Comparison of ENCODE assay signal across 10 cellular contexts in the genomic region with DNA sequence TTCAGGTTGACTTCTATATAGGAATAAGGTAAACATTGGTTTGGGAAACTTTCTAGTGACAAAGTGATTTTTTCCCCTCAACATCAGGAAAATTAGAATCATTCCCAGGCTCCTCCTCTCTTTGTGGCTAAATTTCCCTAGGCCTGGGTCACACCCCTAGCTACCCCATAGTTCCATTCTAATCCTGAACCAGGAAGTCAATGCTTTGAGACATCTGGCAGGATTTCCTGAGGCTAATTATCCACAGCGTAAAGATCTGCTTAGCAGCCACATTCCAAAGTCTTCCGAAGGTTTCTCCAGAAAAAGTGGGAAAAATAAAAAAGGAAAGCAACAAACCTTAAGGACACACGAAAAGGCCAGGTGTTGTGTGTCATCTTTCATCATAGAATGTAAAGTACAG.
DNase-seq lines count a peak whose midpoint lies in the region; ATAC-seq and TF ChIP-seq lines count a peak whose summit lies in the region.
"Had no signal": no experiment of that assay in that cellular context is flagged by ENCODE, and none has a peak within 500 bp of the region (broad histone marks: within the 10 kb centered on the region; RNA-seq: fewer than 3 reads in every experiment).

No MANE protein-coding gene starts in this region.

- intact Hi-C loops in PC-9 (cut with micrococcal nuclease; ENCODE audit: unreplicated experiment) = no loop called here

- peaks cover 3% of the 10 kb centered on the region for H3K27me3 Mint-ChIP-seq in nephron progenitor cell (ENCODE audit: low read depth, poor library complexity)
- H3K27me3 Mint-ChIP-seq: brain had no signal

- H3K4me1 ChIP-seq in BLaER1 treated with 17β-estradiol and CSF1 and Interleukin-3, amounts not matched to agents 10 nM and 100 nM = peaks cover 64 to 92% (median 71%) of the 10 kb centered on the region in 10 experiments
- no peaks in the 10 kb centered on the region for H3K4me1 ChIP-seq in PC-9 (replicated peaks; ENCODE audit: insufficient read depth)

- CTCF ChIA-PET in PC-9 (lab: Charles Lee) = no interaction called here

- H3K36me3 Mint-ChIP-seq in nephron progenitor cell (ENCODE audit: low read depth) = peaks cover 12% of the 10 kb centered on the region

- H3K4me3 ChIP-seq in BLaER1 treated with 17β-estradiol and CSF1 and Interleukin-3, amounts not matched to agents 10 nM and 100 nM = peak overlapping the region in 3 of 10 experiments; percentile 2 to 11 (median 5); a peak in 1 of 20 replicates
- no peak overlapping the region for H3K4me3 ChIP-seq in PC-9

- peak overlapping the region; percentile 94 for H3K27ac Mint-ChIP-seq in nephron progenitor cell

- POLR2A ChIA-PET in PC-9 (lab: Charles Lee; ENCODE audit: unreplicated experiment) = no interaction called here

- H3K9me3 ChIP-seq in BLaER1 treated with 17β-estradiol and CSF1 and Interleukin-3, amounts not matched to agents 10 nM and 100 nM (replicated peaks in 1 of 11) = peaks cover 0 to 8% (median 0%) of the 10 kb centered on the region in 11 experiments; a peak in 1 of 22 replicates
- no peaks in the 10 kb centered on the region for H3K9me3 ChIP-seq in PC-9 (ENCODE audit: insufficient read depth, low read depth)

- peaks cover 8% of the 10 kb centered on the region; the same call in 1 of the 2 replicates for H3F3A ChIP-seq in PC-9 (ENCODE audit: insufficient read depth, low read depth)

- H3K4me3 Mint-ChIP-seq in nephron progenitor cell = no peak overlapping the region
- H3K4me3 Mint-ChIP-seq: brain had no signal

- no peak overlapping the region for H2AFZ ChIP-seq in PC-9

- peak overlapping the region; percentile 64 to 91 (median 79) for H3K4me2 ChIP-seq in BLaER1 treated with 17β-estradiol and CSF1 and Interleukin-3, amounts not matched to agents 10 nM and 100 nM
- no peak overlapping the region for H3K4me2 ChIP-seq in PC-9

- no peaks in the 10 kb centered on the region for H3K27me3 ChIP-seq in BLaER1 treated with 17β-estradiol and CSF1 and Interleukin-3, amounts not matched to agents 10 nM and 100 nM
- H3K27me3 ChIP-seq in PC-9 (ENCODE audit: insufficient read depth, low read depth) = no peaks in the 10 kb centered on the region

- H3K27ac ChIP-seq in BLaER1 treated with 17β-estradiol and CSF1 and Interleukin-3, amounts not matched to agents 10 nM and 100 nM = peak overlapping the region; percentile 69 to 99 (median 96); a peak in 21 of 22 replicates
- H3K27ac ChIP-seq in PC-9 = no peak overlapping the region

- H3K9me3 Mint-ChIP-seq in nephron progenitor cell = no peaks in the 10 kb centered on the region
- H3K9me3 Mint-ChIP-seq: brain had no signal

- DNase-seq in NCI-H82 (lab: John Stamatoyannopoulos, UW) (peak; percentile 76), epidermal melanocyte (ENCODE audit: insufficient read length, low spot score) (peak; percentile 28), nephron progenitor cell (no peak), occipital lobe (lab: John Stamatoyannopoulos, UW) (no peak), PC-9 (no peak)
- no peak for DNase-seq in NK-92 treated with Interleukin-12 subunit alpha and Interleukin-12 subunit beta, amount 100 ng/mL, for 24 hours (lab: John Stamatoyannopoulos, UW)
- DNase-seq: DND-41 had no signal

- H4K20me1 ChIP-seq in BLaER1 treated with 17β-estradiol and CSF1 and Interleukin-3, amounts not matched to agents 10 nM and 100 nM = no peaks in the 10 kb centered on the region
- H4K20me1 ChIP-seq in PC-9 (ENCODE audit: insufficient read depth) = no peaks in the 10 kb centered on the region

- peak overlapping the region; percentile 48 to 82 (median 76); a peak in 21 of 22 replicates for H3K9ac ChIP-seq in BLaER1 treated with 17β-estradiol and CSF1 and Interleukin-3, amounts not matched to agents 10 nM and 100 nM

- no peak for ATAC-seq in GM18867 (IDR thresholded peaks at IDR 0.05; ENCODE audit: unreplicated experiment)

- no TSS peak for BruUV-seq in PC-9 (replicated peaks; lab: Mats Ljungman, UMichigan)

- H3K36me3 ChIP-seq in BLaER1 treated with 17β-estradiol and CSF1 and Interleukin-3, amounts not matched to agents 10 nM and 100 nM = peaks cover 45 to 84% (median 77%) of the 10 kb centered on the region in 11 experiments; a peak in 21 of 22 replicates
- H3K36me3 ChIP-seq in PC-9 (ENCODE audit: low read depth) = no peaks in the 10 kb centered on the region

- H3K4me1 Mint-ChIP-seq in nephron progenitor cell = peaks cover 13% of the 10 kb centered on the region

- TF ChIP-seq CTCF in nephron progenitor cell (IDR thresholded peaks at IDR 0.05) = no peak
- TF ChIP-seq CTCF in PC-9 (conservative IDR thresholded peaks at IDR 0.05) = no peak

- H3K79me2 ChIP-seq in PC-9 (ENCODE audit: low read depth) = no peaks in the 10 kb centered on the region

- no peaks in the 10 kb centered on the region for H3K9me2 ChIP-seq in PC-9 (ENCODE audit: insufficient read depth)

Comparison
In these comparisons a context has a peak if more than half of its experiments do, and no peak if none do; other contexts are left out.
1. DNase-seq: peak in NCI-H82 (single experiment) and epidermal melanocyte (single experiment); none in nephron progenitor cell (single experiment), occipital lobe (single experiment), PC-9 (0 of 2) and NK-92 treated with Interleukin-12 subunit alpha and Interleukin-12 subunit beta, amount 100 ng/mL, for 24 hours (single experiment).